ENCODE assay signal across 17 cellular contexts in the genomic region with DNA sequence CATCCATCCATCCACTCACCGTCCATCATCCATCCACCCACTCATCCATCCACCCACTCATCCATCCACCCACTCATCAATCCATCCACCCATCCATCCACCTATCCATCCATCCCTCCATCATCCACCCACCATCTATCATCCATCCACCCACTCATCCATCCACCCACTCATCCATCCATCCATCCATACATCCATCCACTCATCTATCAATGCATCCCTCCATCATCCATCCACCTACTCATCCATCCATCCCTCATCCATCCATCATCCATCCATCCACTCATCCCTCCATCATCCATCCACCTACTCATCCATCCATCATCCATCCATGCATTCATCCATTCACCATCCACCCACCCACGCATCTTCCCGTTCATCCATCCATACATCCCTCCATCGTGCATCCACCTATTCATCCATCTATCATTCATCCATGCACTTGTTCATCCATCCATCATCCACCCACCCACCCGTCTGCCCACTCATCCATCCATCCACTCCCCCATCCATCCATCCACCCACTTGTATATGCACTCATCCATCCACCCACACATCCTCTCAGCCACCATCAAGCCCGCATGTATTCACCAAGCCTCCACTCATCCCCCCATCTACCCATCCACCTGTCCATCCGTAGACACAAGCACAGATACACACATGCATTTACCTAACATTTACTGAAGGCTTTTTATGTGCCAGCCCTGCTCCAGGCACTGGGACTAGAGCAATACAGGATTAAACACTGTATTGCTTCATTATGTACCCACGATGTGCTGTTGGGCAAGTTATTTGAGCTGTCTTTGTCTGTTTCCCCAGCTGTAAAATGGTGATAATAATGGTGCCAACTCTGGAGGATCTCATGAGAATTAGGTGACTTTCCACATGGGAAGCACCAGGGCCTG. TPM values are rescaled to one million over a fixed set of nuclear protein-coding genes. Genes with fewer than 3 reads are reported as not detected.
DNase-seq lines count a peak whose midpoint lies in the region; ATAC-seq, FAIRE-seq and TF ChIP-seq lines count a peak whose summit lies in the region.
"Had no signal": no experiment of that assay in that cellular context is flagged by ENCODE, and none has a peak within 500 bp of the region (broad histone marks: within the 10 kb centered on the region; RNA-seq: fewer than 3 reads in every experiment).

No MANE protein-coding gene starts in this region.

- RAD21 ChIA-PET in HCT116 (lab: Charles Lee; ENCODE audit: low non-redundant PET in 1 of 2, low total read pairs in 2 of 2, uncharacterized antibody in 2 of 2, unreplicated experiment in 2 of 2): no interaction called here

- H3K9ac ChIP-seq in HCT116 (ENCODE audit: low read length): no peak overlapping the region
- no peak overlapping the region for H3K9ac ChIP-seq in K562 (ENCODE audit: insufficient read depth in 1 of 2, low read depth in 2 of 2, low read length in 2 of 2)

- TF ChIP-seq CTCF in HCT116 (IDR thresholded peaks at IDR 0.05 in 2 of 3, conservative IDR thresholded peaks at IDR 0.05 in 1 of 3; ENCODE audit: borderline replicate concordance in 1 of 3, insufficient read depth in 1 of 3, low read depth in 2 of 3, low read length in 2 of 3) (no peak), K562 (IDR thresholded peaks at IDR 0.05 in 2 of 3, conservative IDR thresholded peaks at IDR 0.05 in 1 of 3; ENCODE audit: insufficient read depth in 2 of 3, low read depth in 1 of 3, low read length in 3 of 3) (no peak), right lobe of liver (IDR thresholded peaks at IDR 0.05) (no peak)

- H3K27ac ChIP-seq in HCT116 (ENCODE audit: low read depth, low read length): no peak overlapping the region
- no peak overlapping the region for H3K27ac ChIP-seq in K562 (ENCODE audit: extremely low read depth, low read depth, low read length)
- no peak overlapping the region for H3K27ac ChIP-seq in right lobe of liver

- H3K36me3 ChIP-seq in HCT116 (ENCODE audit: control insufficient read depth in 1 of 2, insufficient read depth in 2 of 2, low read length in 2 of 2) (no peaks in the 10 kb centered on the region), K562 (ENCODE audit: control insufficient read depth, insufficient read depth, low read length) (no peaks in the 10 kb centered on the region; the same call in 2 of the 3 replicates), right lobe of liver (peaks cover 0 to 7% (median 0%) of the 10 kb centered on the region in 4 donors)

- TF ChIP-seq POLR2A in HCT116 (IDR thresholded peaks at IDR 0.05; ENCODE audit: borderline replicate concordance, extremely low read depth, insufficient read depth, insufficient read length): no peak
- peak; percentile 51; the same call in 1 of the 2 replicates for TF ChIP-seq POLR2A in K562 (conservative IDR thresholded peaks at IDR 0.05)
- no peak for TF ChIP-seq POLR2A in right lobe of liver (IDR thresholded peaks at IDR 0.05)

- no peaks in the 10 kb centered on the region for H3K4me1 ChIP-seq in HCT116 (ENCODE audit: control insufficient read depth in 1 of 2, insufficient read depth in 2 of 2, low read length in 2 of 2)
- peaks cover 5 to 13% of the 10 kb centered on the region in 2 experiments; a peak in 3 of 5 replicates for H3K4me1 ChIP-seq in K562 (replicated peaks in 1 of 2; ENCODE audit: control insufficient read depth in 2 of 2, insufficient read depth in 2 of 2, low read length in 2 of 2)
- peaks cover 0 to 24% (median 5%) of the 10 kb centered on the region in 4 donors for H3K4me1 ChIP-seq in right lobe of liver

- H4K20me1 ChIP-seq in HCT116 (ENCODE audit: insufficient read depth) (no peaks in the 10 kb centered on the region), K562 (replicated peaks; ENCODE audit: control insufficient read depth, insufficient read depth, low read length) (no peaks in the 10 kb centered on the region)

- H3K4me3 ChIP-seq in HCT116 (replicated peaks in 1 of 2; ENCODE audit: low read depth in 1 of 2, low read length in 2 of 2): no peak overlapping the region
- no peak overlapping the region for H3K4me3 ChIP-seq in K562
- no peak overlapping the region for H3K4me3 ChIP-seq in right lobe of liver

- no peak for TF ChIP-seq RAD21 in HCT116 (IDR thresholded peaks at IDR 0.05; ENCODE audit: low read depth)
- no peak for TF ChIP-seq RAD21 in K562 (CRISPR knock-in tag; conservative IDR thresholded peaks at IDR 0.05 in 1 of 2, IDR thresholded peaks at IDR 0.05 in 1 of 2)

- 47% methylated on average over 8 of the region's 8 CpGs for WGBS in K562 (ENCODE audit: insufficient coverage, low coverage, missing lambda C conversion rate)
- WGBS in right lobe of liver (ENCODE audit: insufficient coverage, low coverage, low lambda C conversion rate, missing lambda C conversion rate): 68% methylated on average over 8 of the region's 8 CpGs

- POLR2A ChIA-PET in HCT116 (lab: Charles Lee): no interaction called here
- POLR2A ChIA-PET in K562 (lab: Yijun Ruan, JAX): interaction anchor here (0.6 kb wide), 1 partner anchor 46 kb away, joined by 3 read pairs; no protein-coding TSS in a partner anchor

- CTCF ChIA-PET in HCT116 (lab: Charles Lee): no interaction called here
- CTCF ChIA-PET in K562 (lab: Yijun Ruan, JAX; ENCODE audit: low intra/inter-chr PET ratio): no interaction called here

- DNase-seq in HCT116 (ENCODE audit: low read depth, low spot score) (no peak), K562 (ENCODE audit: extremely low read depth in 1 of 4, low spot score in 3 of 4) (no peak), right lobe of liver (no peak), DMS79 (lab: John Stamatoyannopoulos, UW) (no peak), mesenteric fat pad (ENCODE audit: low spot score) (no peak)
- DNase-seq: AML-193; CD8-positive, alpha-beta T cell; NCI-H1417 treated with DMSO at 0.1 percent for 48 hours; NCI-H2029; NCI-H510A treated with DMSO at 0.1 percent for 48 hours; Right ventricle myocardium superior had no signal

- BruUV-seq in HCT116 (replicated peaks; lab: Mats Ljungman, UMichigan) (TSS peak; percentile 23), K562 (replicated peaks; lab: Mats Ljungman, UMichigan) (no TSS peak)

- in situ Hi-C loops in K562 (cut with MboI): no loop called here

- H3K9me3 ChIP-seq in HCT116 (ENCODE audit: control insufficient read depth in 1 of 2, insufficient read depth in 1 of 2, low read depth in 1 of 2, low read length in 2 of 2): no peaks in the 10 kb centered on the region
- H3K9me3 ChIP-seq in K562 (replicated peaks; ENCODE audit: control insufficient read depth, insufficient read depth, low read depth, low read length): no peaks in the 10 kb centered on the region
- H3K9me3 ChIP-seq in right lobe of liver: no peaks in the 10 kb centered on the region

- no peak for FAIRE-seq in K562 (lab: Jason Lieb, UNC)
- FAIRE-seq: D721Med had no signal

- H2AFZ ChIP-seq in HCT116 (ENCODE audit: low read depth, low read length, poor library complexity, severe bottlenecking) (no peak overlapping the region), K562 (ENCODE audit: low read depth, low read length) (no peak overlapping the region)

- H3K79me2 ChIP-seq in HCT116 (ENCODE audit: insufficient read depth, low read length) (no peaks in the 10 kb centered on the region), K562 (ENCODE audit: control insufficient read depth, insufficient read depth, low read length) (no peaks in the 10 kb centered on the region)

- no peaks in the 10 kb centered on the region for H3K9me2 ChIP-seq in HCT116 (ENCODE audit: insufficient read depth)

- no peak for ATAC-seq in HCT116
- no peak for ATAC-seq in K562
- peak in 3 of 4 donors; percentile 6 to 27 (median 13) for ATAC-seq in right lobe of liver
- no peak for ATAC-seq in GM18498 (IDR thresholded peaks at IDR 0.05; ENCODE audit: unreplicated experiment)
- ATAC-seq: CD8-positive, alpha-beta T cell; Panc1; SK-N-SH treated with all-trans-retinoic acid at 6 μM for 48 hours had no signal

- no peak for TF ChIP-seq EP300 in K562 (IDR thresholded peaks at IDR 0.05; ENCODE audit: low read length)

- H3K27me3 ChIP-seq in HCT116 (ENCODE audit: insufficient read depth, low read length) (no peaks in the 10 kb centered on the region), K562 (ENCODE audit: control insufficient read depth in 2 of 2, insufficient read depth in 2 of 2, low read length in 2 of 2) (no peaks in the 10 kb centered on the region), right lobe of liver (no peaks in the 10 kb centered on the region)

- no peaks in the 10 kb centered on the region for H3K9me1 ChIP-seq in K562 (ENCODE audit: control insufficient read depth, insufficient read depth, low read length)

- intact Hi-C loops in HCT116 (cut with micrococcal nuclease) (no loop called here), K562 (cut with micrococcal nuclease) (no loop called here), right lobe of liver (cut with DNase I) (loop anchor here in 1 of 2 donors (10.0 kb wide), 1 partner anchor 60 kb away; no protein-coding TSS in a partner anchor)

- H3K4me2 ChIP-seq in HCT116 (ENCODE audit: low read length) (no peak overlapping the region), K562 (ENCODE audit: insufficient read depth, low read length) (no peak overlapping the region)

RNA-seq across cellular contexts. Expression of a gene that starts 3.4 kb away (rescaled TPM):
- total RNA-seq in HCT116 (2021; ENCODE audit: unreplicated experiment): 2.1 TPM
- 2.4 and 2.5 TPM in 2 replicates for polyA plus RNA-seq in HCT116 (2012)
- 2.7 and 6.6 TPM in 2 replicates for total RNA-seq in K562 (2011; cell fraction: chromatin; rRNA removed; ENCODE audit: low replicate concordance)
- total RNA-seq in K562 (2011; cell fraction: nucleolus; rRNA removed): 8.7 and 10.8 TPM in 2 replicates
- 4.0 and 6.0 TPM in 2 replicates for total RNA-seq in K562 (2011; cell fraction: nucleoplasm; rRNA removed)
- total RNA-seq in K562 (2014; rRNA removed): 4.3 and 7.8 TPM in 2 replicates
- 2.3 and 3.9 TPM in 2 replicates for total RNA-seq in K562 (2014; rRNA removed; fragmentation: Illumina TruSeq; extraction: Trizol)
- 3.5 and 4.5 TPM in 2 replicates for total RNA-seq in K562 (2015; rRNA removed; fragmentation: Illumina TruSeq; extraction: Trizol)
- total RNA-seq in K562 (2021): 5.7 and 8.2 TPM in 2 replicates
- polyA plus RNA-seq in K562 (2011; rRNA removed): 4.3 and 4.7 TPM in 2 replicates
- polyA plus RNA-seq in K562 (2011; cell fraction: cytosol; rRNA removed): 5.4 and 13.5 TPM in 2 replicates
- 5.6 and 10.5 TPM in 2 replicates for polyA plus RNA-seq in K562 (2011; cell fraction: nucleus; rRNA removed)
- polyA plus RNA-seq in K562 (2012): 1.4 and 4.8 TPM in 2 replicates
- polyA plus RNA-seq in K562 (2014; fragmentation: Illumina TruSeq; extraction: Trizol): 5.3 and 5.4 TPM in 2 replicates
- 1 to 10 TPM; 1.2 to 3.6 TPM for polyA plus RNA-seq in K562 (2014; fragmentation: Nextera tagmentation; extraction: Ambion mirVana)
- 5.8 and 9.8 TPM in 2 replicates for polyA plus RNA-seq in K562 (2014; rRNA removed)
- 1.2 and 3.1 TPM in 2 replicates for polyA minus RNA-seq in K562 (2011; rRNA and poly(A)+ RNA removed)
- polyA minus RNA-seq in K562 (2011; cell fraction: cytosol; rRNA and poly(A)+ RNA removed): 2.0 and 2.6 TPM in 2 replicates
- 1.1 and 3.2 TPM in 2 replicates for polyA minus RNA-seq in K562 (2011; cell fraction: nucleus; rRNA and poly(A)+ RNA removed)
- total RNA-seq in right lobe of liver: 10 to 100 TPM; 21.4 to 51.5 (median 43.0) TPM
- total RNA-seq in mesenteric fat pad: 3.0 TPM

RNA-seq across cellular contexts. Expression of a gene that starts 8.2 kb away (rescaled TPM):
- total RNA-seq in HCT116 (2021; ENCODE audit: unreplicated experiment) (24.3 TPM), K562 (2014; rRNA removed) (3.6 and 5.7 TPM in 2 replicates), K562 (2014; rRNA removed; fragmentation: Illumina TruSeq; extraction: Trizol) (1.5 and 1.9 TPM in 2 replicates), K562 (2015; rRNA removed; fragmentation: Illumina TruSeq; extraction: Trizol) (7.8 and 8.0 TPM in 2 replicates), K562 (2021) (14.0 and 16.2 TPM in 2 replicates), right lobe of liver (10 to 100 TPM in 5 of 6 experiments, 1 to 10 TPM in 1; 6.4 to 21.7 (median 19.6) TPM), mesenteric fat pad (14.4 TPM)
- 22.9 and 27.3 TPM in 2 replicates for polyA plus RNA-seq in HCT116 (2012)
- 6.5 and 16.7 TPM in 2 replicates for total RNA-seq in K562 (2011; cell fraction: chromatin; rRNA removed; ENCODE audit: low replicate concordance)
- 12.6 and 12.8 TPM in 2 replicates for total RNA-seq in K562 (2011; cell fraction: nucleolus; rRNA removed)
- 6.2 and 6.5 TPM in 2 replicates for total RNA-seq in K562 (2011; cell fraction: nucleoplasm; rRNA removed)
- polyA plus RNA-seq in K562 (2011; rRNA removed) (3.9 and 4.3 TPM in 2 replicates), K562 (2014; fragmentation: Illumina TruSeq; extraction: Trizol) (5.5 and 7.6 TPM in 2 replicates), K562 (2014; fragmentation: Nextera tagmentation; extraction: Ambion mirVana) (1 to 10 TPM in 1 of 2 experiments, under 1 TPM in 1; 0.25 to 1.3 TPM), K562 (2014; rRNA removed) (5.7 and 9.4 TPM in 2 replicates)
- polyA plus RNA-seq in K562 (2011; cell fraction: cytosol; rRNA removed): 4.7 and 8.9 TPM in 2 replicates
- 4.8 and 7.2 TPM in 2 replicates for polyA plus RNA-seq in K562 (2011; cell fraction: nucleus; rRNA removed)
- 13.5 and 16.5 TPM in 2 replicates for polyA plus RNA-seq in K562 (2012)
- 1.3 and 1.9 TPM in 2 replicates for polyA minus RNA-seq in K562 (2011; rRNA and poly(A)+ RNA removed)
- polyA minus RNA-seq in K562 (2011; cell fraction: cytosol; rRNA and poly(A)+ RNA removed): 8.7 and 9.4 TPM in 2 replicates
- polyA minus RNA-seq in K562 (2011; cell fraction: nucleus; rRNA and poly(A)+ RNA removed): 3.2 and 4.0 TPM in 2 replicates

RNA-seq across cellular contexts. Expression of a gene that starts 30.8 kb away (rescaled TPM):
- total RNA-seq in HCT116 (2021; ENCODE audit: unreplicated experiment) (20.1 TPM), K562 (2014; rRNA removed) (0.65 and 0.77 TPM in 2 replicates), K562 (2014; rRNA removed; fragmentation: Illumina TruSeq; extraction: Trizol) (0.73 and 0.80 TPM in 2 replicates), K562 (2015; rRNA removed; fragmentation: Illumina TruSeq; extraction: Trizol) (0.49 and 0.69 TPM in 2 replicates), K562 (2021) (1.4 and 1.5 TPM in 2 replicates), right lobe of liver (1 to 10 TPM in 1 of 6 experiments, under 1 TPM in 3, not detected in 2; 0.19 to 2.2 (median 0.52) TPM), mesenteric fat pad (not detected)
- 11.6 and 13.9 TPM in 2 replicates for polyA plus RNA-seq in HCT116 (2012)
- total RNA-seq in K562 (2011; cell fraction: chromatin; rRNA removed; ENCODE audit: low replicate concordance): 1.8 and 3.1 TPM in 2 replicates
- total RNA-seq in K562 (2011; cell fraction: nucleolus; rRNA removed): 1.7 and 2.8 TPM in 2 replicates
- 0.92 and 1.4 TPM in 2 replicates for total RNA-seq in K562 (2011; cell fraction: nucleoplasm; rRNA removed)
- polyA plus RNA-seq in K562 (2011; rRNA removed) (0.87 and 1.2 TPM in 2 replicates), K562 (2014; fragmentation: Illumina TruSeq; extraction: Trizol) (0.29 and 1.9 TPM in 2 replicates), K562 (2014; fragmentation: Nextera tagmentation; extraction: Ambion mirVana) (under 1 TPM in 1 of 2 experiments, not detected in 1; 0.11 TPM), K562 (2014; rRNA removed) (0.78 and 1.1 TPM in 2 replicates)
- polyA plus RNA-seq in K562 (2011; cell fraction: cytosol; rRNA removed): 0.44 and 3.4 TPM in 2 replicates
- polyA plus RNA-seq in K562 (2011; cell fraction: nucleus; rRNA removed): 2.1 and 3.7 TPM in 2 replicates
- 0.44 and 1.0 TPM in 2 replicates for polyA plus RNA-seq in K562 (2012)
- 0.33 and 0.49 TPM in 2 replicates for polyA minus RNA-seq in K562 (2011; rRNA and poly(A)+ RNA removed)
- polyA minus RNA-seq in K562 (2011; cell fraction: cytosol; rRNA and poly(A)+ RNA removed): not detected in 2 replicates
- 0.22 and 0.81 TPM in 2 replicates for polyA minus RNA-seq in K562 (2011; cell fraction: nucleus; rRNA and poly(A)+ RNA removed)
- total RNA-seq: Right ventricle myocardium superior had no signal

RNA-seq across cellular contexts. Expression of a gene that starts 33.0 kb away (rescaled TPM):
- not detected for total RNA-seq in HCT116 (2021; ENCODE audit: unreplicated experiment)
- not detected in 2 replicates for polyA plus RNA-seq in HCT116 (2012)
- not detected in 2 replicates for total RNA-seq in K562 (2011; cell fraction: chromatin; rRNA removed; ENCODE audit: low replicate concordance)
- not detected in 2 replicates for total RNA-seq in K562 (2011; cell fraction: nucleolus; rRNA removed)
- total RNA-seq in K562 (2011; cell fraction: nucleoplasm; rRNA removed): not detected in 2 replicates
- total RNA-seq in K562 (2014; rRNA removed): not detected in 2 replicates
- not detected in 2 replicates for total RNA-seq in K562 (2014; rRNA removed; fragmentation: Illumina TruSeq; extraction: Trizol)
- not detected in 2 replicates for total RNA-seq in K562 (2015; rRNA removed; fragmentation: Illumina TruSeq; extraction: Trizol)
- total RNA-seq in K562 (2021): not detected in 2 replicates
- polyA plus RNA-seq in K562 (2011; rRNA removed): not detected in 2 replicates
- polyA plus RNA-seq in K562 (2011; cell fraction: cytosol; rRNA removed): 0.06 TPM in 1 of 2 replicates, not detected in the other
- polyA plus RNA-seq in K562 (2011; cell fraction: nucleus; rRNA removed): not detected in 2 replicates
- polyA plus RNA-seq in K562 (2012): 0.10 and 0.18 TPM in 2 replicates
- not detected in 2 replicates for polyA plus RNA-seq in K562 (2014; fragmentation: Illumina TruSeq; extraction: Trizol)
- not detected for polyA plus RNA-seq in K562 (2014; fragmentation: Nextera tagmentation; extraction: Ambion mirVana)
- polyA plus RNA-seq in K562 (2014; rRNA removed): not detected in 2 replicates
- polyA minus RNA-seq in K562 (2011; rRNA and poly(A)+ RNA removed): not detected in 2 replicates
- polyA minus RNA-seq in K562 (2011; cell fraction: cytosol; rRNA and poly(A)+ RNA removed): not detected in 2 replicates
- not detected in 2 replicates for polyA minus RNA-seq in K562 (2011; cell fraction: nucleus; rRNA and poly(A)+ RNA removed)
- total RNA-seq in right lobe of liver: under 1 TPM in 2 of 6 experiments, not detected in 4; 0.24 to 0.32 TPM
- total RNA-seq in mesenteric fat pad: 0.45 TPM
- total RNA-seq: Daoy, H4 had no signal

RNA-seq across cellular contexts. Expression of a gene that starts 56.1 kb away (rescaled TPM):
- total RNA-seq in HCT116 (2021; ENCODE audit: unreplicated experiment) (2.0 TPM), K562 (2014; rRNA removed) (0.33 TPM in 1 of 2 replicates, not detected in the other), K562 (2014; rRNA removed; fragmentation: Illumina TruSeq; extraction: Trizol) (not detected in 2 replicates), K562 (2015; rRNA removed; fragmentation: Illumina TruSeq; extraction: Trizol) (0.15 TPM in 1 of 2 replicates, not detected in the other), K562 (2021) (0.38 and 0.62 TPM in 2 replicates), right lobe of liver (1 to 10 TPM; 1.7 to 9.7 (median 6.4) TPM), mesenteric fat pad (not detected)
- polyA plus RNA-seq in HCT116 (2012): 2.9 and 3.7 TPM in 2 replicates
- 0.42 TPM in 1 of 2 replicates, not detected in the other for total RNA-seq in K562 (2011; cell fraction: chromatin; rRNA removed; ENCODE audit: low replicate concordance)
- total RNA-seq in K562 (2011; cell fraction: nucleolus; rRNA removed): not detected in 2 replicates
- total RNA-seq in K562 (2011; cell fraction: nucleoplasm; rRNA removed): not detected in 2 replicates
- polyA plus RNA-seq in K562 (2011; rRNA removed) (0.22 TPM in 1 of 2 replicates, not detected in the other), K562 (2014; fragmentation: Illumina TruSeq; extraction: Trizol) (0.42 TPM in 1 of 2 replicates, not detected in the other), K562 (2014; fragmentation: Nextera tagmentation; extraction: Ambion mirVana) (under 1 TPM; 0.13 to 0.18 TPM), K562 (2014; rRNA removed) (0.05 and 0.13 TPM in 2 replicates)
- 0.21 and 0.49 TPM in 2 replicates for polyA plus RNA-seq in K562 (2011; cell fraction: cytosol; rRNA removed)
- 0.36 and 0.90 TPM in 2 replicates for polyA plus RNA-seq in K562 (2011; cell fraction: nucleus; rRNA removed)
- polyA plus RNA-seq in K562 (2012): 0.78 and 1.4 TPM in 2 replicates
- polyA minus RNA-seq in K562 (2011; rRNA and poly(A)+ RNA removed): not detected in 2 replicates
- polyA minus RNA-seq in K562 (2011; cell fraction: cytosol; rRNA and poly(A)+ RNA removed): not detected in 2 replicates
- polyA minus RNA-seq in K562 (2011; cell fraction: nucleus; rRNA and poly(A)+ RNA removed): not detected in 2 replicates
- total RNA-seq: Daoy, H4, Right ventricle myocardium superior had no signal

Comparison
In these comparisons a context has a peak if more than half of its experiments do, and no peak if none do; other contexts are left out.
1. ATAC-seq: peak in right lobe of liver (3 of 4); none in HCT116 (single experiment), K562 (single experiment) and GM18498 (single experiment).